ENCODE assay signal across 1 cellular context in the genomic region with DNA sequence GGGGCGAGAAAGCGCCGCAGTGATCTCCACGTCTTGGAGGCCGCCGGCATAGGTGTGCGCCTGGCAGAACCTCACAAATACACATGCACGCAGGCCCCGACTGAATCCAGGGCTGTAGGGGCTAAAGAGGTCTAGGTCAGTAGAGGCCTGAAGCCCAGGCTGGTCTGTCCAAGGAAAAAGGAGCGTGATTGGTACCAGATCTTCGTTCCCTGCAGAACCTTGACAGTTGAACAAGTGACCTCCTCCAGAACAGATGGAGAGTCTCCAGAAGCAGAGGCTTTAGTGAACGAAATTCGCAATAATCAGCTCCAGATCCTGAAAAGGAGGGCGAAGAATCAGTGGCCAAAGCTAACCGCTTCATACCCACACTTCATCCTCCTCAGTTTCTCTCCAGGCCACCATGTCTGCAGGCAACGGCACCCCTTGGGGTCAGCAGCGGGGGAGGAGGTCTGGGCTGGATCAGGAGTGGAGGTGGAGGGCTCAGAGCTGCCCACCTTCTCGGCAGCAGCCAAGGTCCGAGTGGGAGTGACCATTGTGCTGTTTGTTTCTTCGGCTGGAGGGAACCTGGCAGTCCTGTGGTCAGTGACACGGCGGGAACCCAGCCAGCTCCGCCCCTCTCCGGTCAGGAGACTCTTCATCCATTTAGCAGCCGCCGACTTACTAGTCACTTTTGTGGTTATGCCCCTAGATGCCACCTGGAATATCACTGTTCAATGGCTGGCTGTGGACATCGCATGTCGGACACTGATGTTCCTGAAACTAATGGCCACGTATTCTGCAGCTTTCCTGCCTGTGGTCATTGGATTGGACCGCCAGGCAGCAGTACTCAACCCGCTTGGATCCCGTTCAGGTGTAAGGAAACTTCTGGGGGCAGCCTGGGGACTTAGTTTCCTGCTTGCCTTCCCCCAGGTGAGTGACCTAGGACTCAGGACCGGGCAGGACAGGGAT.
TF ChIP-seq lines count a peak whose summit lies in the region.

No MANE protein-coding gene starts in this region.

TF ChIP-seq in K562, 482 proteins besides CTCF, POLR2A, EP300 and RAD21 (continued from another document and continues in another):
- TF ChIP-seq, protein P1, sequence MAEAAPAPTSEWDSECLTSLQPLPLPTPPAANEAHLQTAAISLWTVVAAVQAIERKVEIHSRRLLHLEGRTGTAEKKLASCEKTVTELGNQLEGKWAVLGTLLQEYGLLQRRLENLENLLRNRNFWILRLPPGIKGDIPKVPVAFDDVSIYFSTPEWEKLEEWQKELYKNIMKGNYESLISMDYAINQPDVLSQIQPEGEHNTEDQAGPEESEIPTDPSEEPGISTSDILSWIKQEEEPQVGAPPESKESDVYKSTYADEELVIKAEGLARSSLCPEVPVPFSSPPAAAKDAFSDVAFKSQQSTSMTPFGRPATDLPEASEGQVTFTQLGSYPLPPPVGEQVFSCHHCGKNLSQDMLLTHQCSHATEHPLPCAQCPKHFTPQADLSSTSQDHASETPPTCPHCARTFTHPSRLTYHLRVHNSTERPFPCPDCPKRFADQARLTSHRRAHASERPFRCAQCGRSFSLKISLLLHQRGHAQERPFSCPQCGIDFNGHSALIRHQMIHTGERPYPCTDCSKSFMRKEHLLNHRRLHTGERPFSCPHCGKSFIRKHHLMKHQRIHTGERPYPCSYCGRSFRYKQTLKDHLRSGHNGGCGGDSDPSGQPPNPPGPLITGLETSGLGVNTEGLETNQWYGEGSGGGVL (CRISPR knock-in tag; IDR thresholded peaks at IDR 0.05): no peak
- TF ChIP-seq, protein P2, sequence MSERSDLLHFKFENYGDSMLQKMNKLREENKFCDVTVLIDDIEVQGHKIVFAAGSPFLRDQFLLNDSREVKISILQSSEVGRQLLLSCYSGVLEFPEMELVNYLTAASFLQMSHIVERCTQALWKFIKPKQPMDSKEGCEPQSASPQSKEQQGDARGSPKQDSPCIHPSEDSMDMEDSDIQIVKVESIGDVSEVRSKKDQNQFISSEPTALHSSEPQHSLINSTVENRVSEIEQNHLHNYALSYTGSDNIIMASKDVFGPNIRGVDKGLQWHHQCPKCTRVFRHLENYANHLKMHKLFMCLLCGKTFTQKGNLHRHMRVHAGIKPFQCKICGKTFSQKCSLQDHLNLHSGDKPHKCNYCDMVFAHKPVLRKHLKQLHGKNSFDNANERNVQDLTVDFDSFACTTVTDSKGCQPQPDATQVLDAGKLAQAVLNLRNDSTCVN (CRISPR knock-in tag; IDR thresholded peaks at IDR 0.05): no peak
- no peak for TF ChIP-seq KAT2B (IDR thresholded peaks at IDR 0.05; ENCODE audit: low read depth, low read length)
- TF ChIP-seq, protein P3, sequence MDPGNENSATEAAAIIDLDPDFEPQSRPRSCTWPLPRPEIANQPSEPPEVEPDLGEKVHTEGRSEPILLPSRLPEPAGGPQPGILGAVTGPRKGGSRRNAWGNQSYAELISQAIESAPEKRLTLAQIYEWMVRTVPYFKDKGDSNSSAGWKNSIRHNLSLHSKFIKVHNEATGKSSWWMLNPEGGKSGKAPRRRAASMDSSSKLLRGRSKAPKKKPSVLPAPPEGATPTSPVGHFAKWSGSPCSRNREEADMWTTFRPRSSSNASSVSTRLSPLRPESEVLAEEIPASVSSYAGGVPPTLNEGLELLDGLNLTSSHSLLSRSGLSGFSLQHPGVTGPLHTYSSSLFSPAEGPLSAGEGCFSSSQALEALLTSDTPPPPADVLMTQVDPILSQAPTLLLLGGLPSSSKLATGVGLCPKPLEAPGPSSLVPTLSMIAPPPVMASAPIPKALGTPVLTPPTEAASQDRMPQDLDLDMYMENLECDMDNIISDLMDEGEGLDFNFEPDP (CRISPR knock-in tag; IDR thresholded peaks at IDR 0.05): no peak
- TF ChIP-seq, protein P4, sequence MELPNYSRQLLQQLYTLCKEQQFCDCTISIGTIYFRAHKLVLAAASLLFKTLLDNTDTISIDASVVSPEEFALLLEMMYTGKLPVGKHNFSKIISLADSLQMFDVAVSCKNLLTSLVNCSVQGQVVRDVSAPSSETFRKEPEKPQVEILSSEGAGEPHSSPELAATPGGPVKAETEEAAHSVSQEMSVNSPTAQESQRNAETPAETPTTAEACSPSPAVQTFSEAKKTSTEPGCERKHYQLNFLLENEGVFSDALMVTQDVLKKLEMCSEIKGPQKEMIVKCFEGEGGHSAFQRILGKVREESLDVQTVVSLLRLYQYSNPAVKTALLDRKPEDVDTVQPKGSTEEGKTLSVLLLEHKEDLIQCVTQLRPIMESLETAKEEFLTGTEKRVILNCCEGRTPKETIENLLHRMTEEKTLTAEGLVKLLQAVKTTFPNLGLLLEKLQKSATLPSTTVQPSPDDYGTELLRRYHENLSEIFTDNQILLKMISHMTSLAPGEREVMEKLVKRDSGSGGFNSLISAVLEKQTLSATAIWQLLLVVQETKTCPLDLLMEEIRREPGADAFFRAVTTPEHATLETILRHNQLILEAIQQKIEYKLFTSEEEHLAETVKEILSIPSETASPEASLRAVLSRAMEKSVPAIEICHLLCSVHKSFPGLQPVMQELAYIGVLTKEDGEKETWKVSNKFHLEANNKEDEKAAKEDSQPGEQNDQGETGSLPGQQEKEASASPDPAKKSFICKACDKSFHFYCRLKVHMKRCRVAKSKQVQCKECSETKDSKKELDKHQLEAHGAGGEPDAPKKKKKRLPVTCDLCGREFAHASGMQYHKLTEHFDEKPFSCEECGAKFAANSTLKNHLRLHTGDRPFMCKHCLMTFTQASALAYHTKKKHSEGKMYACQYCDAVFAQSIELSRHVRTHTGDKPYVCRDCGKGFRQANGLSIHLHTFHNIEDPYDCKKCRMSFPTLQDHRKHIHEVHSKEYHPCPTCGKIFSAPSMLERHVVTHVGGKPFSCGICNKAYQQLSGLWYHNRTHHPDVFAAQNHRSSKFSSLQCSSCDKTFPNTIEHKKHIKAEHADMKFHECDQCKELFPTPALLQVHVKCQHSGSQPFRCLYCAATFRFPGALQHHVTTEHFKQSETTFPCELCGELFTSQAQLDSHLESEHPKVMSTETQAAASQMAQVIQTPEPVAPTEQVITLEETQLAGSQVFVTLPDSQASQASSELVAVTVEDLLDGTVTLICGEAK (IDR thresholded peaks at IDR 0.05): no peak
- TF ChIP-seq, protein P4 (CRISPR knock-in tag; IDR thresholded peaks at IDR 0.05): no peak
- TF ChIP-seq RFX7 (CRISPR knock-in tag; IDR thresholded peaks at IDR 0.05): no peak
- TF ChIP-seq, protein P5, sequence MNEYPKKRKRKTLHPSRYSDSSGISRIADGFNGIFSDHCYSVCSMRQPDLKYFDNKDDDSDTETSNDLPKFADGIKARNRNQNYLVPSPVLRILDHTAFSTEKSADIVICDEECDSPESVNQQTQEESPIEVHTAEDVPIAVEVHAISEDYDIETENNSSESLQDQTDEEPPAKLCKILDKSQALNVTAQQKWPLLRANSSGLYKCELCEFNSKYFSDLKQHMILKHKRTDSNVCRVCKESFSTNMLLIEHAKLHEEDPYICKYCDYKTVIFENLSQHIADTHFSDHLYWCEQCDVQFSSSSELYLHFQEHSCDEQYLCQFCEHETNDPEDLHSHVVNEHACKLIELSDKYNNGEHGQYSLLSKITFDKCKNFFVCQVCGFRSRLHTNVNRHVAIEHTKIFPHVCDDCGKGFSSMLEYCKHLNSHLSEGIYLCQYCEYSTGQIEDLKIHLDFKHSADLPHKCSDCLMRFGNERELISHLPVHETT (CRISPR knock-in tag; conservative IDR thresholded peaks at IDR 0.05 in 1 of 2, IDR thresholded peaks at IDR 0.05 in 1 of 2): no peak
- TF ChIP-seq NCOA4 (IDR thresholded peaks at IDR 0.05; ENCODE audit: partially characterized antibody): no peak
- TF ChIP-seq SRSF1 (IDR thresholded peaks at IDR 0.05; ENCODE audit: low read depth, low read length): no peak
- TF ChIP-seq HOXB6 (CRISPR knock-in tag; IDR thresholded peaks at IDR 0.05; ENCODE audit: borderline replicate concordance): no peak
- no peak for TF ChIP-seq TOE1 (IDR thresholded peaks at IDR 0.05; ENCODE audit: borderline replicate concordance)
- TF ChIP-seq TOE1 (CRISPR knock-in tag; IDR thresholded peaks at IDR 0.05; ENCODE audit: borderline replicate concordance, low read depth): no peak
- TF ChIP-seq TAF1 (IDR thresholded peaks at IDR 0.05; ENCODE audit: control insufficient read depth, extremely low read depth, insufficient read depth, low read length, severe bottlenecking): peak; percentile 22
- no peak for TF ChIP-seq KLF13 (tag; IDR thresholded peaks at IDR 0.05; ENCODE audit: borderline replicate concordance, low read depth)
- TF ChIP-seq ZNF766 (CRISPR knock-in tag; conservative IDR thresholded peaks at IDR 0.05): no peak; the same call in 1 of the 2 replicates
- TF ChIP-seq, protein P6, sequence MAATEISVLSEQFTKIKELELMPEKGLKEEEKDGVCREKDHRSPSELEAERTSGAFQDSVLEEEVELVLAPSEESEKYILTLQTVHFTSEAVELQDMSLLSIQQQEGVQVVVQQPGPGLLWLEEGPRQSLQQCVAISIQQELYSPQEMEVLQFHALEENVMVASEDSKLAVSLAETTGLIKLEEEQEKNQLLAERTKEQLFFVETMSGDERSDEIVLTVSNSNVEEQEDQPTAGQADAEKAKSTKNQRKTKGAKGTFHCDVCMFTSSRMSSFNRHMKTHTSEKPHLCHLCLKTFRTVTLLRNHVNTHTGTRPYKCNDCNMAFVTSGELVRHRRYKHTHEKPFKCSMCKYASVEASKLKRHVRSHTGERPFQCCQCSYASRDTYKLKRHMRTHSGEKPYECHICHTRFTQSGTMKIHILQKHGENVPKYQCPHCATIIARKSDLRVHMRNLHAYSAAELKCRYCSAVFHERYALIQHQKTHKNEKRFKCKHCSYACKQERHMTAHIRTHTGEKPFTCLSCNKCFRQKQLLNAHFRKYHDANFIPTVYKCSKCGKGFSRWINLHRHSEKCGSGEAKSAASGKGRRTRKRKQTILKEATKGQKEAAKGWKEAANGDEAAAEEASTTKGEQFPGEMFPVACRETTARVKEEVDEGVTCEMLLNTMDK (IDR thresholded peaks at IDR 0.05; ENCODE audit: borderline replicate concordance, insufficient read depth, low read depth, low read length, poor library complexity, severe bottlenecking): no peak
- TF ChIP-seq FOXK1 (CRISPR knock-in tag; IDR thresholded peaks at IDR 0.05; ENCODE audit: borderline replicate concordance): no peak
- TF ChIP-seq TGIF2 (CRISPR knock-in tag; IDR thresholded peaks at IDR 0.05): no peak
- TF ChIP-seq FOXK2 (conservative IDR thresholded peaks at IDR 0.05 in 1 of 2, IDR thresholded peaks at IDR 0.05 in 1 of 2; ENCODE audit: low read depth in 2 of 2): no peak
- TF ChIP-seq CBX2 (IDR thresholded peaks at IDR 0.05; ENCODE audit: insufficient read depth, low read length, poor library complexity, severe bottlenecking): no peak
- TF ChIP-seq CBX1 (IDR thresholded peaks at IDR 0.05; ENCODE audit: low read depth): no peak
- no peak for TF ChIP-seq PRMT5 (CRISPR knock-in tag; IDR thresholded peaks at IDR 0.05)
- TF ChIP-seq JUN (IDR thresholded peaks at IDR 0.05; ENCODE audit: borderline replicate concordance, low read depth, low read length): no peak
- TF ChIP-seq JUN (CRISPR knock-in tag; IDR thresholded peaks at IDR 0.05; ENCODE audit: borderline replicate concordance): peak; percentile 47; the same call in 1 of the 2 replicates
- TF ChIP-seq, protein P7, sequence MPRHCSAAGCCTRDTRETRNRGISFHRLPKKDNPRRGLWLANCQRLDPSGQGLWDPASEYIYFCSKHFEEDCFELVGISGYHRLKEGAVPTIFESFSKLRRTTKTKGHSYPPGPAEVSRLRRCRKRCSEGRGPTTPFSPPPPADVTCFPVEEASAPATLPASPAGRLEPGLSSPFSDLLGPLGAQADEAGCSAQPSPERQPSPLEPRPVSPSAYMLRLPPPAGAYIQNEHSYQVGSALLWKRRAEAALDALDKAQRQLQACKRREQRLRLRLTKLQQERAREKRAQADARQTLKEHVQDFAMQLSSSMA (CRISPR knock-in tag; IDR thresholded peaks at IDR 0.05): no peak
- TF ChIP-seq, protein P8, sequence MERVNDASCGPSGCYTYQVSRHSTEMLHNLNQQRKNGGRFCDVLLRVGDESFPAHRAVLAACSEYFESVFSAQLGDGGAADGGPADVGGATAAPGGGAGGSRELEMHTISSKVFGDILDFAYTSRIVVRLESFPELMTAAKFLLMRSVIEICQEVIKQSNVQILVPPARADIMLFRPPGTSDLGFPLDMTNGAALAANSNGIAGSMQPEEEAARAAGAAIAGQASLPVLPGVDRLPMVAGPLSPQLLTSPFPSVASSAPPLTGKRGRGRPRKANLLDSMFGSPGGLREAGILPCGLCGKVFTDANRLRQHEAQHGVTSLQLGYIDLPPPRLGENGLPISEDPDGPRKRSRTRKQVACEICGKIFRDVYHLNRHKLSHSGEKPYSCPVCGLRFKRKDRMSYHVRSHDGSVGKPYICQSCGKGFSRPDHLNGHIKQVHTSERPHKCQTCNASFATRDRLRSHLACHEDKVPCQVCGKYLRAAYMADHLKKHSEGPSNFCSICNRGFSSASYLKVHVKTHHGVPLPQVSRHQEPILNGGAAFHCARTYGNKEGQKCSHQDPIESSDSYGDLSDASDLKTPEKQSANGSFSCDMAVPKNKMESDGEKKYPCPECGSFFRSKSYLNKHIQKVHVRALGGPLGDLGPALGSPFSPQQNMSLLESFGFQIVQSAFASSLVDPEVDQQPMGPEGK (CRISPR knock-in tag; IDR thresholded peaks at IDR 0.05; ENCODE audit: borderline replicate concordance): no peak
- no peak for TF ChIP-seq BRCA1 (IDR thresholded peaks at IDR 0.05)
- TF ChIP-seq BRCA1 (CRISPR knock-in tag; IDR thresholded peaks at IDR 0.05): 0 out of 2 replicates have a peak, but pooled peaks have one; percentile 76
- TF ChIP-seq SAFB2 (IDR thresholded peaks at IDR 0.05; ENCODE audit: borderline replicate concordance, low read depth, low read length, severe bottlenecking): no peak
